8 cellular contexts compared by ENCODE assay signal in genomic region chr1:225428066-225428878, GRCh38. TPM values are rescaled to one million over a fixed set of nuclear protein-coding genes. Genes with fewer than 3 reads are reported as not detected.
A peak's percentile ranks its signal among the peaks of the same experiment; 100 is the strongest.
DNase-seq lines count a peak whose midpoint lies in the region; ATAC-seq and TF ChIP-seq lines count a peak whose summit lies in the region.

No MANE protein-coding gene starts in this region.

- H3K36me3 ChIP-seq in DOHH2 (ENCODE audit: control insufficient read depth, low read length) (peaks cover 43% of the 10 kb centered on the region), KOPT-K1 (ENCODE audit: insufficient read depth, low read length) (peaks cover 6% of the 10 kb centered on the region)

- peak overlapping the region; percentile 94 for H3K4me3 ChIP-seq in DOHH2 (ENCODE audit: low read length)

- peak; percentile 90 for ATAC-seq in GM21825 (IDR thresholded peaks at IDR 0.05; ENCODE audit: unreplicated experiment)
- peak; percentile 93 for ATAC-seq in stimulated activated naive CD8-positive, alpha-beta T cell treated with anti-CD3 and anti-CD28 coated beads, Interleukin-15, Interleukin-2, amounts not matched to agents 100 U/mL and 50 U/mL, for 24 hours

- peak overlapping the region; percentile 81 to 93 (median 92) for H3K27ac Mint-ChIP-seq in nephron

- H3K4me1 ChIP-seq in DOHH2 (ENCODE audit: control insufficient read depth, low read length), result peaks cover 41% of the 10 kb centered on the region

- peak; percentile 86 for DNase-seq in RPMI7951 (ENCODE audit: low read depth)
- peak; percentile 90 for DNase-seq in activated T-helper 9 cell treated with anti-CD3 and anti-CD28 coated beads, Interleukin-2, amount 50 U/mL, for 16 hours (ENCODE audit: low read depth)
- DNase-seq in fibroblast of peridontal ligament (ENCODE audit: extremely low read depth), result peak; percentile 87
- peak; percentile 93 for DNase-seq in stimulated activated naive CD8-positive, alpha-beta T cell treated with anti-CD3 and anti-CD28 coated beads, Interleukin-15, Interleukin-2, amounts not matched to agents 100 U/mL and 50 U/mL, for 24 hours

- no peaks in the 10 kb centered on the region for H3K27me3 ChIP-seq in DOHH2 (ENCODE audit: control insufficient read depth, low read length)

- H3K27ac ChIP-seq in DOHH2 (ENCODE audit: low read depth, low read length) (peak overlapping the region; percentile 82), KOPT-K1 (ENCODE audit: low read depth, low read length, poor library complexity, severe bottlenecking) (peak overlapping the region; percentile 93)

- H3K4me1 Mint-ChIP-seq in nephron, result peaks cover 45% of the 10 kb centered on the region

- peaks cover 46% of the 10 kb centered on the region for H3K79me2 ChIP-seq in DOHH2 (ENCODE audit: control insufficient read depth, low read length)

- H3K9me3 ChIP-seq in DOHH2 (ENCODE audit: control insufficient read depth, insufficient read depth, low read length) (peaks cover 4% of the 10 kb centered on the region; the same call in 1 of the 2 replicates), KOPT-K1 (ENCODE audit: insufficient read depth, low read length, poor library complexity, severe bottlenecking) (no peaks in the 10 kb centered on the region)

- H3K9me2 ChIP-seq in DOHH2 (replicated peaks; ENCODE audit: control insufficient read depth, low read length), result no peaks in the 10 kb centered on the region

- H3K27me3 Mint-ChIP-seq in nephron (ENCODE audit: low read depth), result no peaks in the 10 kb centered on the region

- H3K9me3 Mint-ChIP-seq in nephron, result no peaks in the 10 kb centered on the region

- peak overlapping the region; percentile 88 to 94 (median 90) for H3K4me3 Mint-ChIP-seq in nephron

- peak overlapping the region; percentile 86 for H3K4me2 ChIP-seq in DOHH2 (ENCODE audit: low read length)

- no peaks in the 10 kb centered on the region for H3K36me3 Mint-ChIP-seq in nephron (ENCODE audit: low read depth)

- TF ChIP-seq CTCF in DOHH2 (IDR thresholded peaks at IDR 0.05; ENCODE audit: low read depth, low read length, poor library complexity, severe bottlenecking), result no peak
- TF ChIP-seq CTCF in nephron (IDR thresholded peaks at IDR 0.05; ENCODE audit: unreplicated experiment in 3 of 3), result no peak

- peaks cover 8% of the 10 kb centered on the region; the same call in 1 of the 2 replicates for H3F3A ChIP-seq in DOHH2 (ENCODE audit: control insufficient read depth, insufficient read depth)

- peaks cover 27% of the 10 kb centered on the region for H4K20me1 ChIP-seq in DOHH2 (ENCODE audit: control insufficient read depth, insufficient read depth, low read depth, low read length)

RNA-seq across cellular contexts. Expression of gene LBR, which starts 0.4 kb away (rescaled TPM):
- total RNA-seq in RPMI7951 (2014; rRNA removed; shearing (Covaris generic)), result 26.1 and 38.2 TPM in 2 replicates

Comparison
In these comparisons a context has a peak if more than half of its experiments do, and no peak if none do; other contexts are left out.
1. Peak in every context shown above with its lines: DNase-seq, ATAC-seq, H3K4me3 ChIP-seq and H3K27ac ChIP-seq.